Comparison of ENCODE assay signal across 3 cellular contexts in genomic region chr2:225608136-225608535, GRCh38.
"Had no signal": no experiment of that assay in that cellular context is flagged by ENCODE, and none has a peak within 500 bp of the region (broad histone marks: within the 10 kb centered on the region; RNA-seq: fewer than 3 reads in every experiment).

No MANE protein-coding gene starts in this region.

- H3K4me3 ChIP-seq: GM12878 had no signal

- ATAC-seq: GM12878 had no signal

- DNase-seq: GDM1, GF-D8 had no signal
